In genomic region chr16:1311738-1312458, GRCh38 we compare ENCODE assay signal across 9 cellular contexts. TPM values are rescaled to one million over a fixed set of nuclear protein-coding genes. Genes with fewer than 3 reads are reported as not detected.
DNase-seq lines count a peak whose midpoint lies in the region; ATAC-seq and TF ChIP-seq lines count a peak whose summit lies in the region.
"Had no signal": no experiment of that assay in that cellular context is flagged by ENCODE, and none has a peak within 500 bp of the region (broad histone marks: within the 10 kb centered on the region; RNA-seq: fewer than 3 reads in every experiment).

No MANE protein-coding gene starts in this region.

- H3K4me3 Mint-ChIP-seq in GM23338 = peak overlapping the region; percentile 96
- H3K4me3 Mint-ChIP-seq in activated T-helper 1 cell treated with anti-CD3 and anti-CD28 coated beads, Interleukin-12 subunit alpha, Interleukin-12 subunit beta, Interleukin-2, Interleukin-4 antibody, amounts not matched to agents 30 ng/mL and 10 ng/mL and 1 ng/mL, durations not matched to agents 14 hours and 24 hours and 36 hours = peak overlapping the region; percentile 95

- ATAC-seq in GM23338 = no peak
- ATAC-seq in left ventricle myocardium superior = peak; percentile 61
- no peak for ATAC-seq in HG02938 (IDR thresholded peaks at IDR 0.05; ENCODE audit: unreplicated experiment)
- no peak for ATAC-seq in HG02610 (IDR thresholded peaks at IDR 0.05; ENCODE audit: unreplicated experiment)
- no peak for ATAC-seq in HG02642 (IDR thresholded peaks at IDR 0.05; ENCODE audit: poor library complexity, unreplicated experiment)
- no peak for ATAC-seq in HG02852 (IDR thresholded peaks at IDR 0.05; ENCODE audit: unreplicated experiment)
- ATAC-seq: sciatic nerve had no signal

- H3K36me3 ChIP-seq in GM23338 (ENCODE audit: insufficient read depth) = peaks cover 20% of the 10 kb centered on the region

- H4K20me1 ChIP-seq in GM23338 (replicated peaks; ENCODE audit: insufficient read depth) = peaks cover 44% of the 10 kb centered on the region

- H3K27ac ChIP-seq in GM23338 (ENCODE audit: low read depth) = no peak overlapping the region

- no peaks in the 10 kb centered on the region for H3K9me2 ChIP-seq in GM23338 (ENCODE audit: insufficient read depth)

- no peaks in the 10 kb centered on the region for H3K27me3 ChIP-seq in GM23338 (ENCODE audit: insufficient read depth)

- no peak for DNase-seq in GM23338 (ENCODE audit: low spot score)
- no peak for DNase-seq in activated T-helper 1 cell treated with anti-CD3 and anti-CD28 coated beads, Interleukin-12 subunit alpha, Interleukin-12 subunit beta, Interleukin-2, Interleukin-4 antibody, amounts not matched to agents 30 ng/mL and 10 ng/mL and 1 ng/mL, durations not matched to agents 14 hours and 24 hours and 36 hours (ENCODE audit: low spot score)
- DNase-seq in left ventricle myocardium superior = peak; percentile 70
- DNase-seq in skeletal muscle cell (ENCODE audit: low read depth) = no peak

- peaks cover 24% of the 10 kb centered on the region for H3K27me3 Mint-ChIP-seq in GM23338 (ENCODE audit: insufficient read depth, low read depth, poor library complexity)
- peaks cover 2% of the 10 kb centered on the region for H3K27me3 Mint-ChIP-seq in activated T-helper 1 cell treated with anti-CD3 and anti-CD28 coated beads, Interleukin-12 subunit alpha, Interleukin-12 subunit beta, Interleukin-2, Interleukin-4 antibody, amounts not matched to agents 30 ng/mL and 10 ng/mL and 1 ng/mL, durations not matched to agents 14 hours and 24 hours and 36 hours (ENCODE audit: insufficient read depth)

- H3K4me1 Mint-ChIP-seq in GM23338 = peaks cover 4% of the 10 kb centered on the region; the same call in 2 of the 3 replicates
- peaks cover 19% of the 10 kb centered on the region for H3K4me1 Mint-ChIP-seq in activated T-helper 1 cell treated with anti-CD3 and anti-CD28 coated beads, Interleukin-12 subunit alpha, Interleukin-12 subunit beta, Interleukin-2, Interleukin-4 antibody, amounts not matched to agents 30 ng/mL and 10 ng/mL and 1 ng/mL, durations not matched to agents 14 hours and 24 hours and 36 hours (ENCODE audit: low read depth)

- no peaks in the 10 kb centered on the region; the same call in 2 of the 3 replicates for H3K9me3 Mint-ChIP-seq in GM23338
- H3K9me3 Mint-ChIP-seq in activated T-helper 1 cell treated with anti-CD3 and anti-CD28 coated beads, Interleukin-12 subunit alpha, Interleukin-12 subunit beta, Interleukin-2, Interleukin-4 antibody, amounts not matched to agents 30 ng/mL and 10 ng/mL and 1 ng/mL, durations not matched to agents 14 hours and 24 hours and 36 hours = no peaks in the 10 kb centered on the region

- H3K4me3 ChIP-seq in GM23338 = peak overlapping the region; percentile 99
- peak overlapping the region; percentile 65 for H3K4me3 ChIP-seq in skeletal muscle cell (ENCODE audit: low read depth, low read length)

- H2AFZ ChIP-seq in GM23338 = no peak overlapping the region

- no peak for TF ChIP-seq CTCF in GM23338 (conservative IDR thresholded peaks at IDR 0.05; ENCODE audit: low read depth in 2 of 2)

- H3K36me3 Mint-ChIP-seq in GM23338 (ENCODE audit: low read depth) = peaks cover 44% of the 10 kb centered on the region
- peaks cover 29% of the 10 kb centered on the region for H3K36me3 Mint-ChIP-seq in activated T-helper 1 cell treated with anti-CD3 and anti-CD28 coated beads, Interleukin-12 subunit alpha, Interleukin-12 subunit beta, Interleukin-2, Interleukin-4 antibody, amounts not matched to agents 30 ng/mL and 10 ng/mL and 1 ng/mL, durations not matched to agents 14 hours and 24 hours and 36 hours (ENCODE audit: low read depth)

- no peaks in the 10 kb centered on the region for H3F3A ChIP-seq in GM23338 (replicated peaks; ENCODE audit: low read depth)

- no peak overlapping the region for H3K27ac Mint-ChIP-seq in GM23338
- H3K27ac Mint-ChIP-seq in activated T-helper 1 cell treated with anti-CD3 and anti-CD28 coated beads, Interleukin-12 subunit alpha, Interleukin-12 subunit beta, Interleukin-2, Interleukin-4 antibody, amounts not matched to agents 30 ng/mL and 10 ng/mL and 1 ng/mL, durations not matched to agents 14 hours and 24 hours and 36 hours = no peak overlapping the region

- H3K4me1 ChIP-seq in GM23338 (ENCODE audit: insufficient read depth) = peaks cover 7% of the 10 kb centered on the region; the same call in 1 of the 2 replicates

- H3K4me2 ChIP-seq in GM23338 = peak overlapping the region; percentile 99

- H3K79me2 ChIP-seq in GM23338 (replicated peaks; ENCODE audit: insufficient read depth) = peaks cover 69% of the 10 kb centered on the region

- intact Hi-C loops in activated T-helper 1 cell treated with anti-CD3 and anti-CD28 coated beads, Interleukin-12 subunit alpha, Interleukin-12 subunit beta, Interleukin-2, Interleukin-4 antibody, amounts not matched to agents 30 ng/mL and 10 ng/mL and 1 ng/mL, durations not matched to agents 14 hours and 24 hours and 36 hours (cut with micrococcal nuclease) = loop anchor here (2.0 kb wide), 1 partner anchor 21 kb away; the partner anchor contains the start of gene BAIAP3
- intact Hi-C loops in left ventricle myocardium superior (cut with micrococcal nuclease) = no loop called here

TF ChIP-seq in GM23338, 12 proteins besides CTCF, POLR2A, EP300 and RAD21:
- TF ChIP-seq EZH2phosphoT487 (IDR thresholded peaks at IDR 0.05; ENCODE audit: unreplicated experiment) = no peak

RNA-seq across cellular contexts. Expression of gene UBE2I, which starts 2.5 kb away (rescaled TPM):
- 116 and 117 TPM in 2 replicates for total RNA-seq in GM23338 (2014; rRNA removed; shearing (Covaris generic))
- polyA plus RNA-seq in GM23338 (2016; fragmentation: Nextera tagmentation; extraction: Ambion mirVana) = 216 and 220 TPM in 2 replicates
- total RNA-seq in activated T-helper 1 cell treated with anti-CD3 and anti-CD28 coated beads, Interleukin-12 subunit alpha, Interleukin-12 subunit beta, Interleukin-2, Interleukin-4 antibody, amounts not matched to agents 30 ng/mL and 10 ng/mL and 1 ng/mL, durations not matched to agents 14 hours and 24 hours and 36 hours = 257 TPM in 2 replicates
- total RNA-seq in left ventricle myocardium superior = 93.8 TPM

RNA-seq across cellular contexts. Expression of gene BAIAP3, which starts 21.5 kb away (rescaled TPM):
- total RNA-seq in GM23338 (2014; rRNA removed; shearing (Covaris generic)) = 13.0 and 23.0 TPM in 2 replicates
- 4.2 and 5.2 TPM in 2 replicates for polyA plus RNA-seq in GM23338 (2016; fragmentation: Nextera tagmentation; extraction: Ambion mirVana)
- total RNA-seq in activated T-helper 1 cell treated with anti-CD3 and anti-CD28 coated beads, Interleukin-12 subunit alpha, Interleukin-12 subunit beta, Interleukin-2, Interleukin-4 antibody, amounts not matched to agents 30 ng/mL and 10 ng/mL and 1 ng/mL, durations not matched to agents 14 hours and 24 hours and 36 hours = 0.07 and 0.18 TPM in 2 replicates
- 5.2 TPM for total RNA-seq in left ventricle myocardium superior

RNA-seq across cellular contexts. Expression of gene TSR3, which starts 39.8 kb away (rescaled TPM):
- 97.3 and 98.8 TPM in 2 replicates for total RNA-seq in GM23338 (2014; rRNA removed; shearing (Covaris generic))
- polyA plus RNA-seq in GM23338 (2016; fragmentation: Nextera tagmentation; extraction: Ambion mirVana) = 54.1 and 58.5 TPM in 2 replicates
- 87.4 and 89.4 TPM in 2 replicates for total RNA-seq in activated T-helper 1 cell treated with anti-CD3 and anti-CD28 coated beads, Interleukin-12 subunit alpha, Interleukin-12 subunit beta, Interleukin-2, Interleukin-4 antibody, amounts not matched to agents 30 ng/mL and 10 ng/mL and 1 ng/mL, durations not matched to agents 14 hours and 24 hours and 36 hours
- total RNA-seq in left ventricle myocardium superior = 55.9 TPM

RNA-seq across cellular contexts. Expression of gene GNPTG, which starts 39.8 kb away (rescaled TPM):
- 9.2 and 23.3 TPM in 2 replicates for total RNA-seq in GM23338 (2014; rRNA removed; shearing (Covaris generic))
- 39.1 and 41.0 TPM in 2 replicates for polyA plus RNA-seq in GM23338 (2016; fragmentation: Nextera tagmentation; extraction: Ambion mirVana)
- total RNA-seq in activated T-helper 1 cell treated with anti-CD3 and anti-CD28 coated beads, Interleukin-12 subunit alpha, Interleukin-12 subunit beta, Interleukin-2, Interleukin-4 antibody, amounts not matched to agents 30 ng/mL and 10 ng/mL and 1 ng/mL, durations not matched to agents 14 hours and 24 hours and 36 hours = 21.4 and 22.5 TPM in 2 replicates
- total RNA-seq in left ventricle myocardium superior = 37.6 TPM

RNA-seq across cellular contexts. Expression of gene TPSD1, which starts 56.0 kb away (rescaled TPM):
- total RNA-seq in GM23338 (2014; rRNA removed; shearing (Covaris generic)) = 0.17 TPM in 1 of 2 replicates, not detected in the other
- polyA plus RNA-seq in GM23338 (2016; fragmentation: Nextera tagmentation; extraction: Ambion mirVana) = not detected in 2 replicates
- not detected in 2 replicates for total RNA-seq in activated T-helper 1 cell treated with anti-CD3 and anti-CD28 coated beads, Interleukin-12 subunit alpha, Interleukin-12 subunit beta, Interleukin-2, Interleukin-4 antibody, amounts not matched to agents 30 ng/mL and 10 ng/mL and 1 ng/mL, durations not matched to agents 14 hours and 24 hours and 36 hours
- total RNA-seq in left ventricle myocardium superior = 0.50 TPM
